Comparison of ENCODE assay signal across 8 cellular contexts in genomic region chr17:49993423-49994037, GRCh38. TPM values are rescaled to one million over a fixed set of nuclear protein-coding genes. Genes with fewer than 3 reads are reported as not detected.
A peak's percentile ranks its signal among the peaks of the same experiment; 100 is the strongest.
DNase-seq lines count a peak whose midpoint lies in the region; TF ChIP-seq lines count a peak whose summit lies in the region.

No MANE protein-coding gene starts in this region.

- peak; percentile 68 for DNase-seq in D341Med (ENCODE audit: low spot score)
- DNase-seq in NCI-H748 treated with DMSO at 0.1 percent for 48 hours (lab: John Stamatoyannopoulos, UW), result peak; percentile 23
- DNase-seq in dorsolateral prefrontal cortex, result peak in 1 of 10 donors; percentile 37
- DNase-seq in mesothelial cell of epicardium (ENCODE audit: low spot score in 2 of 2, unreplicated experiment in 2 of 2), result peak in 1 of 2 experiments; percentile 48
- no peak for DNase-seq in uterus
- DNase-seq in superior temporal gyrus (ENCODE audit: extremely low spot score), result no peak
- DNase-seq in GF-D8 (lab: John Stamatoyannopoulos, UW), result no peak
- no peak for DNase-seq in T-helper 9 cell

- H3K27ac Mint-ChIP-seq in mesothelial cell of epicardium, result no peak overlapping the region

- no peaks in the 10 kb centered on the region for H3K9me3 ChIP-seq in uterus

- H3K4me3 ChIP-seq in dorsolateral prefrontal cortex (peak overlapping the region in 55 of 59 donors; percentile 4 to 62 (median 40)), uterus (peak overlapping the region; percentile 7 to 32)

- no peaks in the 10 kb centered on the region for H3K9me3 Mint-ChIP-seq in mesothelial cell of epicardium

- H3K27ac ChIP-seq in dorsolateral prefrontal cortex (no peak overlapping the region), uterus (no peak overlapping the region)

- peaks cover 39% of the 10 kb centered on the region for H3K27me3 Mint-ChIP-seq in mesothelial cell of epicardium (ENCODE audit: low read depth)

- H3K4me1 Mint-ChIP-seq in mesothelial cell of epicardium, result peaks cover 38% of the 10 kb centered on the region

- peak overlapping the region; percentile 82 for H3K4me3 Mint-ChIP-seq in mesothelial cell of epicardium

- no peak for TF ChIP-seq POLR2A in uterus (IDR thresholded peaks at IDR 0.05)

- peaks cover 5 to 21% of the 10 kb centered on the region in 2 donors for H3K4me1 ChIP-seq in uterus

- H3K27me3 ChIP-seq in dorsolateral prefrontal cortex (peaks cover 0 to 95% (median 79%) of the 10 kb centered on the region in 45 donors), uterus (peaks cover 34 to 46% of the 10 kb centered on the region in 2 donors)

- TF ChIP-seq CTCF in dorsolateral prefrontal cortex (IDR thresholded peaks at IDR 0.05 in 54 of 56, conservative IDR thresholded peaks at IDR 0.05 in 2 of 56; ENCODE audit: low read depth in 1 of 56, partially characterized antibody in 56 of 56) (no peak), mesothelial cell of epicardium (IDR thresholded peaks at IDR 0.05; ENCODE audit: unreplicated experiment) (no peak), uterus (IDR thresholded peaks at IDR 0.05) (no peak)

- intact Hi-C loops in dorsolateral prefrontal cortex (cut with DNase I), result loop anchor here in 1 of 2 donors (10.0 kb wide), 1 partner anchor 429 kb away; no protein-coding TSS in a partner anchor
- intact Hi-C loops in uterus (cut with DNase I; ENCODE audit: low total_unique reads), result no loop called here

- no peaks in the 10 kb centered on the region for H3K36me3 ChIP-seq in uterus

- no peaks in the 10 kb centered on the region for H3K36me3 Mint-ChIP-seq in mesothelial cell of epicardium

RNA-seq across cellular contexts. Expression of gene DLX3, which starts 1.5 kb away (rescaled TPM):
- total RNA-seq in dorsolateral prefrontal cortex (under 1 TPM in 49 of 120 experiments, not detected in 71; 0.14 to 0.93 (median 0.37) TPM), mesothelial cell of epicardium (5.2 to 7.7 TPM (median 6.6 TPM) in 3 replicates), uterus (under 1 TPM in 1 of 4 donors, not detected in 3; 0.28 TPM)

RNA-seq across cellular contexts. Expression of gene DLX4, which starts 24.5 kb away (rescaled TPM):
- total RNA-seq in dorsolateral prefrontal cortex (1 to 10 TPM in 20 of 120 experiments, under 1 TPM in 41, not detected in 59; 0.27 to 2.5 (median 0.76) TPM), mesothelial cell of epicardium (2.6 to 2.8 TPM (median 2.7 TPM) in 3 replicates), uterus (not detected)

Comparison
In these comparisons a context has a peak if more than half of its experiments do, and no peak if none do; other contexts are left out.
1. DNase-seq: peak in D341Med (single experiment) and NCI-H748 treated with DMSO at 0.1 percent for 48 hours (single experiment); none in uterus (0 of 2), superior temporal gyrus (single experiment), GF-D8 (single experiment) and T-helper 9 cell (single experiment).